8 cellular contexts compared by ENCODE assay signal in the genomic region with DNA sequence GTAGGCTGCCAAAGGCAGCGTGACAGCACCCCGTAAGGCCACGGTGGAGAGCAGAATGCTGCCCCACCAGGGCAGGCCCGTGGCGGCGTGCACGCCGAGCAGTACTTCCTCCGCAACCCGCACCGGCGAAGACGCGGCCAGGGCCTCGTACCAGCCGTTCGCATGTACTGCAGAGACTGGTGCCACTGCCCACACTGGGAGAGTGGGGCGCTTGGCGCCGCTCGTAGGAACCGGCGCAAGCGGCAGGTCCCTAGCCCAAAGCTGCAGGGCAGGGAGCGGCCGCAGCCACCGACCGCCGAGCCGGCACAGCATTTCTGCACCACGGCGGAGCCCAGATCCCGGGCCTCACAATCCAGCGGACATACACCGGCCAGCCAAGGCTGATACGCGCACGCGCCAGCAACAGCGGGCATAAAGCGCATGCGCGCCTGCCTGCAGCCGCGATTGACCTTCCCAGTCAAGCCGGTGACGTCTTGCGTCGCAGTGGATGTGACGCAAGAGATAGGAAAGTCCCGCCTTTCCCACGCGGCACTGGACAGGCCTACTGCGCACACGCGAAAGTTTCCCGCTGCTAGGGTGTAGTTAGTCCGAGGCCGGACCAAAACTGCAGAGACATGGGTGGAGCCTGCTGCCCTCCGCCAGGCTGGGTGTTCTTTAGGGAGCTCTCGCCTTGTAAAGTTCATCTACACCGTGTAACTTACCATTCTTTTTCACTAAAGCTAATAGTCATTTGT. TPM values are rescaled to one million over a fixed set of nuclear protein-coding genes. Genes with fewer than 3 reads are reported as not detected.
A peak's percentile ranks its signal among the peaks of the same experiment; 100 is the strongest.
DNase-seq lines count a peak whose midpoint lies in the region; ATAC-seq and TF ChIP-seq lines count a peak whose summit lies in the region.

A gene with protein sequence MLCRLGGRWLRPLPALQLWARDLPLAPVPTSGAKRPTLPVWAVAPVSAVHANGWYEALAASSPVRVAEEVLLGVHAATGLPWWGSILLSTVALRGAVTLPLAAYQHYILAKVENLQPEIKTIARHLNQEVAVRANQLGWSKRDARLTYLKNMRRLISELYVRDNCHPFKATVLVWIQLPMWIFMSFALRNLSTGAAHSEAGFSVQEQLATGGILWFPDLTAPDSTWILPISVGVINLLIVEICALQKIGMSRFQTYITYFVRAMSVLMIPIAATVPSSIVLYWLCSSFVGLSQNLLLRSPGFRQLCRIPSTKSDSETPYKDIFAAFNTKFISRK (minus strand): TSS at position 379 of the 734 bp plus-strand sequence. CDS start 67 bp downstream, at position 312.

- ATAC-seq in RWPE2 (ENCODE audit: low read depth) = peak; percentile 88
- ATAC-seq in naive thymus-derived CD4-positive, alpha-beta T cell = peak; percentile 87
- peak; percentile 85 to 86 for ATAC-seq in stimulated activated naive B cell treated with anti-CD40 and anti-IgM and Interleukin-4, amounts not matched to agents 10 μg/mL and 1 μg/mL and 100 μg/mL, for 72 hours (replicated peaks)

- peaks cover 7% of the 10 kb centered on the region for H3K4me1 ChIP-seq in RWPE2 (ENCODE audit: insufficient read depth, poor library complexity, severe bottlenecking)
- no peaks in the 10 kb centered on the region for H3K4me1 ChIP-seq in fibroblast of lung (ENCODE audit: control insufficient read depth, extremely low read depth, insufficient read depth, low read length)
- peaks cover 25 to 29% of the 10 kb centered on the region in 2 donors for H3K4me1 ChIP-seq in naive thymus-derived CD4-positive, alpha-beta T cell (ENCODE audit: control insufficient read depth in 2 of 2, insufficient read depth in 2 of 2, low read length in 2 of 2)

- H3K4me3 Mint-ChIP-seq in activated T-helper 2 cell treated with anti-CD3 and anti-CD28 coated beads, Interferon-gamma antibody, Interleukin-2, Interleukin-4, amounts not matched to agents 10 μg/mL and 5 μg/mL and 100 μg/mL, durations not matched to agents 14 hours and 24 hours and 36 hours (ENCODE audit: low read depth) = peak within 1 kb of the TSS; percentile 83
- peak within 1 kb of the TSS; percentile 86 to 97 (median 90) for H3K4me3 Mint-ChIP-seq in naive thymus-derived CD4-positive, alpha-beta T cell
- H3K4me3 Mint-ChIP-seq in stimulated activated naive B cell treated with anti-CD40 and anti-IgM and Interleukin-4, amounts not matched to agents 10 μg/mL and 1 μg/mL and 100 μg/mL, for 72 hours = peak within 1 kb of the TSS; percentile 81 to 83

- H3K4me3 ChIP-seq in RWPE2 (ENCODE audit: severe bottlenecking) = peak within 1 kb of the TSS; percentile 65
- peak within 1 kb of the TSS; percentile 82 to 93 (median 86) for H3K4me3 ChIP-seq in fibroblast of lung (replicated peaks in 1 of 4; ENCODE audit: control extremely low read depth in 1 of 4, insufficient read depth in 1 of 4, low read depth in 3 of 4, low read length in 4 of 4)
- H3K4me3 ChIP-seq in naive thymus-derived CD4-positive, alpha-beta T cell (ENCODE audit: low read length) = peak within 1 kb of the TSS; percentile 79

- peak within 1 kb of the TSS; percentile 86 for H3K4me2 ChIP-seq in fibroblast of lung (ENCODE audit: extremely low read depth, insufficient read depth, low read length)

- H3K27ac ChIP-seq in RWPE2 (ENCODE audit: poor library complexity, severe bottlenecking) (peak within 1 kb of the TSS; percentile 76), fibroblast of lung (ENCODE audit: insufficient read depth, low read length) (peak within 1 kb of the TSS; percentile 91)
- peak within 1 kb of the TSS; percentile 98 for H3K27ac ChIP-seq in naive thymus-derived CD4-positive, alpha-beta T cell (ENCODE audit: low read depth, low read length)

- peaks cover 8% of the 10 kb centered on the region for H3K79me2 ChIP-seq in fibroblast of lung (ENCODE audit: control insufficient read depth, insufficient read depth, low read length)

- no peaks in the 10 kb centered on the region for H3K9me3 Mint-ChIP-seq in activated T-helper 2 cell treated with anti-CD3 and anti-CD28 coated beads, Interferon-gamma antibody, Interleukin-2, Interleukin-4, amounts not matched to agents 10 μg/mL and 5 μg/mL and 100 μg/mL, durations not matched to agents 14 hours and 24 hours and 36 hours
- H3K9me3 Mint-ChIP-seq in naive thymus-derived CD4-positive, alpha-beta T cell = peaks cover 0 to 5% (median 0%) of the 10 kb centered on the region in 11 donors
- no peaks in the 10 kb centered on the region for H3K9me3 Mint-ChIP-seq in stimulated activated naive B cell treated with anti-CD40 and anti-IgM and Interleukin-4, amounts not matched to agents 10 μg/mL and 1 μg/mL and 100 μg/mL, for 72 hours

- peak within 1 kb of the TSS; percentile 76 for H2AFZ ChIP-seq in fibroblast of lung (ENCODE audit: low read length)

- H3K36me3 Mint-ChIP-seq in activated T-helper 2 cell treated with anti-CD3 and anti-CD28 coated beads, Interferon-gamma antibody, Interleukin-2, Interleukin-4, amounts not matched to agents 10 μg/mL and 5 μg/mL and 100 μg/mL, durations not matched to agents 14 hours and 24 hours and 36 hours (ENCODE audit: low read depth) = peaks cover 27% of the 10 kb centered on the region
- H3K36me3 Mint-ChIP-seq in naive thymus-derived CD4-positive, alpha-beta T cell = peaks cover 1 to 8% (median 5%) of the 10 kb centered on the region in 5 donors
- H3K36me3 Mint-ChIP-seq in stimulated activated naive B cell treated with anti-CD40 and anti-IgM and Interleukin-4, amounts not matched to agents 10 μg/mL and 1 μg/mL and 100 μg/mL, for 72 hours = peaks cover 10 to 14% of the 10 kb centered on the region in 2 donors

- H3K9me3 ChIP-seq in RWPE2 (ENCODE audit: severe bottlenecking) = no peaks in the 10 kb centered on the region
- H3K9me3 ChIP-seq in fibroblast of lung (ENCODE audit: control insufficient read depth, insufficient read depth, low read depth, low read length) = no peaks in the 10 kb centered on the region
- H3K9me3 ChIP-seq in naive thymus-derived CD4-positive, alpha-beta T cell (ENCODE audit: control insufficient read depth in 2 of 3, low read length in 3 of 3) = no peaks in the 10 kb centered on the region

- no peaks in the 10 kb centered on the region for H4K20me1 ChIP-seq in fibroblast of lung (ENCODE audit: control insufficient read depth, extremely low read depth, insufficient read depth, low read length)

- no peaks in the 10 kb centered on the region for H3K27me3 Mint-ChIP-seq in activated T-helper 2 cell treated with anti-CD3 and anti-CD28 coated beads, Interferon-gamma antibody, Interleukin-2, Interleukin-4, amounts not matched to agents 10 μg/mL and 5 μg/mL and 100 μg/mL, durations not matched to agents 14 hours and 24 hours and 36 hours (ENCODE audit: low read depth)
- no peaks in the 10 kb centered on the region for H3K27me3 Mint-ChIP-seq in naive thymus-derived CD4-positive, alpha-beta T cell
- no peaks in the 10 kb centered on the region for H3K27me3 Mint-ChIP-seq in stimulated activated naive B cell treated with anti-CD40 and anti-IgM and Interleukin-4, amounts not matched to agents 10 μg/mL and 1 μg/mL and 100 μg/mL, for 72 hours

- TF ChIP-seq CTCF in RWPE2 (IDR thresholded peaks at IDR 0.05; ENCODE audit: poor library complexity, severe bottlenecking) = no peak
- TF ChIP-seq CTCF in fibroblast of lung (conservative IDR thresholded peaks at IDR 0.05 in 1 of 2, IDR thresholded peaks at IDR 0.05 in 1 of 2; ENCODE audit: low read depth in 1 of 2, low read length in 2 of 2) = no peak

- POLR2A ChIA-PET in naive thymus-derived CD4-positive, alpha-beta T cell (lab: Charles Lee) = interaction anchor here (0.7 to 7.4 kb wide), 5 partner anchors 19 to 189 kb away, joined by 3 to 84 read pairs (median 6); a partner anchor contains a TSS

- CTCF ChIA-PET in naive thymus-derived CD4-positive, alpha-beta T cell (lab: Charles Lee) = interaction anchor here (0.6 kb wide), 2 partner anchors 8 to 40 kb away, joined by 3 to 4 read pairs; no protein-coding TSS in a partner anchor

- H3K4me1 Mint-ChIP-seq in activated T-helper 2 cell treated with anti-CD3 and anti-CD28 coated beads, Interferon-gamma antibody, Interleukin-2, Interleukin-4, amounts not matched to agents 10 μg/mL and 5 μg/mL and 100 μg/mL, durations not matched to agents 14 hours and 24 hours and 36 hours (ENCODE audit: low read depth) = peaks cover 35% of the 10 kb centered on the region
- H3K4me1 Mint-ChIP-seq in naive thymus-derived CD4-positive, alpha-beta T cell = peaks cover 24 to 46% (median 39%) of the 10 kb centered on the region in 7 donors
- peaks cover 11 to 33% of the 10 kb centered on the region in 2 donors for H3K4me1 Mint-ChIP-seq in stimulated activated naive B cell treated with anti-CD40 and anti-IgM and Interleukin-4, amounts not matched to agents 10 μg/mL and 1 μg/mL and 100 μg/mL, for 72 hours

- H3K27ac Mint-ChIP-seq in activated T-helper 2 cell treated with anti-CD3 and anti-CD28 coated beads, Interferon-gamma antibody, Interleukin-2, Interleukin-4, amounts not matched to agents 10 μg/mL and 5 μg/mL and 100 μg/mL, durations not matched to agents 14 hours and 24 hours and 36 hours = peak within 1 kb of the TSS; percentile 100
- peak within 1 kb of the TSS; percentile 93 to 99 (median 98) for H3K27ac Mint-ChIP-seq in naive thymus-derived CD4-positive, alpha-beta T cell
- peak within 1 kb of the TSS; percentile 93 for H3K27ac Mint-ChIP-seq in stimulated activated naive B cell treated with anti-CD40 and anti-IgM and Interleukin-4, amounts not matched to agents 10 μg/mL and 1 μg/mL and 100 μg/mL, for 72 hours

- intact Hi-C loops in activated T-helper 2 cell treated with anti-CD3 and anti-CD28 coated beads, Interferon-gamma antibody, Interleukin-2, Interleukin-4, amounts not matched to agents 10 μg/mL and 5 μg/mL and 100 μg/mL, durations not matched to agents 14 hours and 24 hours and 36 hours (cut with micrococcal nuclease) = loop anchor here (1.0 to 10.0 kb wide), 4 partner anchors 33 to 1085 kb away; a partner anchor contains a TSS
- intact Hi-C loops in naive thymus-derived CD4-positive, alpha-beta T cell (cut with micrococcal nuclease) = loop anchor here (1.0 to 5.0 kb wide), 6 partner anchors 17 to 1089 kb away; a partner anchor contains a TSS

- DNase-seq in ELF-1 (ENCODE audit: low read depth, low spot score) = peak; percentile 98
- DNase-seq in H4 (ENCODE audit: low spot score) = peak; percentile 97
- peak; percentile 99 for DNase-seq in LoVo (ENCODE audit: low spot score)
- DNase-seq in RWPE2 (ENCODE audit: low spot score) = peak; percentile 94
- DNase-seq in activated T-helper 2 cell treated with anti-CD3 and anti-CD28 coated beads, Interferon-gamma antibody, Interleukin-2, Interleukin-4, amounts not matched to agents 10 μg/mL and 5 μg/mL and 100 μg/mL, durations not matched to agents 14 hours and 24 hours and 36 hours (ENCODE audit: low spot score) = peak; percentile 94
- peak; percentile 98 to 99 for DNase-seq in fibroblast of lung (ENCODE audit: low read depth in 2 of 2)
- DNase-seq in naive thymus-derived CD4-positive, alpha-beta T cell = peak; percentile 90 to 93 (median 91)
- peak; percentile 97 for DNase-seq in stimulated activated naive B cell treated with anti-CD40 and anti-IgM and Interleukin-4, amounts not matched to agents 10 μg/mL and 1 μg/mL and 100 μg/mL, for 72 hours

- H3K27me3 ChIP-seq in RWPE2 (ENCODE audit: insufficient read depth, poor library complexity, severe bottlenecking) (no peaks in the 10 kb centered on the region), fibroblast of lung (ENCODE audit: control insufficient read depth, insufficient read depth, low read length) (no peaks in the 10 kb centered on the region)
- no peaks in the 10 kb centered on the region for H3K27me3 ChIP-seq in naive thymus-derived CD4-positive, alpha-beta T cell (ENCODE audit: control insufficient read depth in 2 of 2, insufficient read depth in 2 of 2, low read length in 2 of 2)

- H3K36me3 ChIP-seq in RWPE2 (ENCODE audit: low read depth) = peaks cover 36% of the 10 kb centered on the region
- H3K36me3 ChIP-seq in fibroblast of lung (ENCODE audit: control insufficient read depth, insufficient read depth, low read length) = no peaks in the 10 kb centered on the region
- H3K36me3 ChIP-seq in naive thymus-derived CD4-positive, alpha-beta T cell (ENCODE audit: control insufficient read depth in 2 of 3, insufficient read depth in 3 of 3, low read length in 3 of 3) = peaks cover 0 to 5% (median 2%) of the 10 kb centered on the region in 3 experiments

- H3K9ac ChIP-seq in fibroblast of lung (ENCODE audit: insufficient read depth, low read length) = peak within 1 kb of the TSS; percentile 88

RNA-seq across cellular contexts. Expression of the gene that starts here (rescaled TPM):
- 21.8 and 38.0 TPM in 2 replicates for total RNA-seq in H4 (2014; rRNA removed; shearing (Covaris generic))
- total RNA-seq in activated T-helper 2 cell treated with anti-CD3 and anti-CD28 coated beads, Interferon-gamma antibody, Interleukin-2, Interleukin-4, amounts not matched to agents 10 μg/mL and 5 μg/mL and 100 μg/mL, durations not matched to agents 14 hours and 24 hours and 36 hours = 20.9 and 21.3 TPM in 2 replicates
- 19.8 and 27.9 TPM in 2 replicates for total RNA-seq in fibroblast of lung
- polyA plus RNA-seq in fibroblast of lung = 15.8 and 16.9 TPM in 2 replicates
- 9.5 and 10.9 TPM in 2 replicates for polyA plus RNA-seq in fibroblast of lung (2012)
- 7.3 and 13.9 TPM in 2 replicates for polyA minus RNA-seq in fibroblast of lung (ENCODE audit: low replicate concordance)
- 10 to 100 TPM; 11.1 to 18.4 (median 14.0) TPM for total RNA-seq in naive thymus-derived CD4-positive, alpha-beta T cell
- 1 to 10 TPM; 6.9 to 9.7 TPM for polyA plus RNA-seq in naive thymus-derived CD4-positive, alpha-beta T cell

Comparison
In these comparisons a context has a peak if more than half of its experiments do, and no peak if none do; other contexts are left out.
1. Peak in every context shown above with its lines: DNase-seq, ATAC-seq, H3K4me3 ChIP-seq and H3K27ac ChIP-seq.